Comparison of ENCODE assay signal across 23 cellular contexts in the genomic region with DNA sequence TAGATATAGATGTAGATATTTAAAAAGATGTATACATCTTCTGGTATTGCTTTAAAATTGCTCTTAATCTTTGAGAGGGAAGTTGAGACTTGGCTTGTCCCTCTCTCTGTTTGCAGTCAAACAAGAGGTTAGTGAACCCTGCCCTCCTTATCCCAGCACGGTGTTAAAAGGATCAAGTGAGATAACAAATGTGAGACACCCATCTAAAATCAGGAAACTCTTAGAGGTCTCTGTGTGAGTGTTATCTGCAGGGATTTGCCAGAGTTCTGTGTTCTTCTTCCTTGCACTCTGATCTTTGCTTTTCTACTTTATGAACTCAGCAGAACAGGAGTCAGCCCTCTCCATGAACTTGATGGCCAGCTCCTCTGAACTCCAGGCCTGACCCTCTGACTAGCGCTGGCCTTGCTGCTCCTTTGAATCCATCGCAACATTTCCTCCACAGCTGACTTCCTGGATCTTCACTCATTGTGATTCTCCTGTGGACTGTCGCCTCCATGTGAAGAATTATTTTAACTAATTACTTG.
"Had no signal": no experiment of that assay in that cellular context is flagged by ENCODE, and none has a peak within 500 bp of the region (broad histone marks: within the 10 kb centered on the region; RNA-seq: fewer than 3 reads in every experiment).

No MANE protein-coding gene starts in this region.

- FAIRE-seq: endometrium, islet of Langerhans had no signal

- H3K36me3 ChIP-seq: esophagus squamous epithelium, heart right ventricle, sigmoid colon, spleen, tibial artery had no signal

- H3K9me3 ChIP-seq: esophagus squamous epithelium, heart right ventricle, sigmoid colon, spleen, testis, tibial artery had no signal

- DNase-seq: dermis blood vessel endothelial cell; effector memory CD8-positive, alpha-beta T cell; erythroblast; esophagus squamous epithelium; foreskin melanocyte; glutamatergic neuron; heart right ventricle; hippocampal formation; mesenchymal stem cell; midbrain; naive thymus-derived CD8-positive, alpha-beta T cell; sigmoid colon; spleen; stimulated activated CD4-positive, alpha-beta T cell treated with anti-CD3 and anti-CD28 coated beads, Interleukin-4, amount 100 ng/mL, for 4 hours; stimulated activated naive CD8-positive, alpha-beta T cell treated with anti-CD3 and anti-CD28 coated beads, Interleukin-15, Interleukin-2, amounts not matched to agents 100 U/mL and 50 U/mL, for 24 hours; substantia nigra; testis; tibial artery had no signal

- H3K27ac ChIP-seq: coronary artery, esophagus squamous epithelium, heart right ventricle, parathyroid adenoma, sigmoid colon, spleen, testis, tibial artery had no signal

- H3K4me3 ChIP-seq: coronary artery, esophagus squamous epithelium, heart right ventricle, sigmoid colon, spleen, testis, tibial artery had no signal

- H3K4me1 ChIP-seq: heart right ventricle, parathyroid adenoma, sigmoid colon, spleen, testis, tibial artery had no signal

- H3K27me3 ChIP-seq: esophagus squamous epithelium, heart right ventricle, sigmoid colon, spleen, testis, tibial artery had no signal

- ATAC-seq: effector memory CD8-positive, alpha-beta T cell; heart right ventricle; naive thymus-derived CD8-positive, alpha-beta T cell; stimulated activated memory B cell treated with anti-CD40 and anti-IgM and Interleukin-4, amounts not matched to agents 10 μg/mL and 1 μg/mL and 100 μg/mL, for 72 hours; stimulated activated naive CD8-positive, alpha-beta T cell treated with anti-CD3 and anti-CD28 coated beads, Interleukin-15, Interleukin-2, amounts not matched to agents 100 U/mL and 50 U/mL, for 24 hours had no signal
